In genomic region chr3:97940034-97940433, GRCh38 we compare ENCODE assay signal across 13 cellular contexts. TPM values are rescaled to one million over a fixed set of nuclear protein-coding genes. Genes with fewer than 3 reads are reported as not detected.
A peak's percentile ranks its signal among the peaks of the same experiment; 100 is the strongest.
DNase-seq lines count a peak whose midpoint lies in the region; ATAC-seq and TF ChIP-seq lines count a peak whose summit lies in the region.
"Had no signal": no experiment of that assay in that cellular context is flagged by ENCODE, and none has a peak within 500 bp of the region (broad histone marks: within the 10 kb centered on the region; RNA-seq: fewer than 3 reads in every experiment).

No MANE protein-coding gene starts in this region.

- peaks cover 5% of the 10 kb centered on the region for H3K4me1 Mint-ChIP-seq in neural crest cell

- H3K79me2 ChIP-seq in Loucy (ENCODE audit: insufficient read depth, low read length): no peaks in the 10 kb centered on the region

- peak; percentile 62 for DNase-seq in NCI-H82 (lab: John Stamatoyannopoulos, UW)
- DNase-seq in NCI-H82 treated with DMSO at 0.1 percent for 48 hours (lab: John Stamatoyannopoulos, UW; ENCODE audit: unreplicated experiment): no peak
- peak; percentile 22 for DNase-seq in choroid plexus epithelial cell (ENCODE audit: low read depth)
- no peak for DNase-seq in neural crest cell (ENCODE audit: low read depth, low spot score)
- DNase-seq in activated CD4-positive, CD25-positive, alpha-beta regulatory T cell treated with anti-CD3 and anti-CD28 coated beads, Interleukin-2, amount 50 U/mL, for 72 hours: no peak
- DNase-seq in dedifferentiated amniotic fluid mesenchymal stem cell (ENCODE audit: extremely low spot score): no peak
- DNase-seq: activated T-cell treated with anti-CD3 and anti-CD28 coated beads, Interleukin-2, amount 50 U/mL, for 24 hours; lower lobe of right lung; NCI-H526 treated with DMSO at 0.1 percent for 48 hours; T1000 had no signal

- TF ChIP-seq CTCF in Loucy (conservative IDR thresholded peaks at IDR 0.05; ENCODE audit: low read length) (peak; percentile 34; the same call in 1 of the 2 replicates), choroid plexus epithelial cell (conservative IDR thresholded peaks at IDR 0.05; ENCODE audit: low read depth, low read length) (no peak), neural crest cell (conservative IDR thresholded peaks at IDR 0.05) (no peak)

- H3K36me3 Mint-ChIP-seq in neural crest cell (ENCODE audit: low read depth): peaks cover 11% of the 10 kb centered on the region

- H3K36me3 ChIP-seq in Loucy (ENCODE audit: insufficient read depth, low read length): peaks cover 17% of the 10 kb centered on the region; the same call in 1 of the 2 replicates

- H4K20me1 ChIP-seq in Loucy (ENCODE audit: insufficient read depth, low read length, poor library complexity, severe bottlenecking): no peaks in the 10 kb centered on the region
- H4K20me1 ChIP-seq: BLaER1 had no signal

- H3K9me2 ChIP-seq in Loucy (replicated peaks; ENCODE audit: low read depth, low read length): no peaks in the 10 kb centered on the region

- no peaks in the 10 kb centered on the region for H3K27me3 Mint-ChIP-seq in neural crest cell (ENCODE audit: low read depth)
- H3K27me3 Mint-ChIP-seq: activated T-cell treated with anti-CD3 and anti-CD28 coated beads, Interleukin-2, amount 50 U/mL, for 24 hours had no signal

- no peak overlapping the region for H3K9ac ChIP-seq in Loucy (ENCODE audit: low read depth, low read length, poor library complexity, severe bottlenecking)
- H3K9ac ChIP-seq: BLaER1 had no signal

- peak overlapping the region; percentile 58 for H3K27ac Mint-ChIP-seq in neural crest cell (ENCODE audit: unreplicated experiment)
- H3K27ac Mint-ChIP-seq: activated T-cell treated with anti-CD3 and anti-CD28 coated beads, Interleukin-2, amount 50 U/mL, for 24 hours had no signal

- H3K4me3 ChIP-seq in Loucy (ENCODE audit: low read length, poor library complexity, severe bottlenecking) (no peak overlapping the region), choroid plexus epithelial cell (ENCODE audit: low read depth, low read length) (no peak overlapping the region)
- H3K4me3 ChIP-seq: BLaER1, lower lobe of right lung had no signal

- no peak overlapping the region for H2AFZ ChIP-seq in Loucy (ENCODE audit: low read length)

- H3K4me2 ChIP-seq in Loucy (ENCODE audit: low read depth, low read length, poor library complexity, severe bottlenecking): no peak overlapping the region
- H3K4me2 ChIP-seq: BLaER1 had no signal

- no peaks in the 10 kb centered on the region for H3K4me1 ChIP-seq in Loucy (ENCODE audit: insufficient read depth, low read length, poor library complexity, severe bottlenecking)
- H3K4me1 ChIP-seq: BLaER1, lower lobe of right lung had no signal

- H3K27me3 ChIP-seq in Loucy (ENCODE audit: insufficient read depth, low read length, poor library complexity, severe bottlenecking): no peaks in the 10 kb centered on the region
- H3K27me3 ChIP-seq: BLaER1 had no signal

- no peaks in the 10 kb centered on the region for H3F3A ChIP-seq in Loucy (ENCODE audit: low read depth)

- no peak overlapping the region for H3K4me3 Mint-ChIP-seq in neural crest cell
- H3K4me3 Mint-ChIP-seq: activated T-cell treated with anti-CD3 and anti-CD28 coated beads, Interleukin-2, amount 50 U/mL, for 24 hours had no signal

- H3K9me3 ChIP-seq in Loucy (ENCODE audit: insufficient read depth, low read depth, low read length): no peaks in the 10 kb centered on the region
- H3K9me3 ChIP-seq: BLaER1, lower lobe of right lung had no signal

- no peak for ATAC-seq in HG02571 (IDR thresholded peaks at IDR 0.05; ENCODE audit: unreplicated experiment)

- no peaks in the 10 kb centered on the region for H3K9me3 Mint-ChIP-seq in neural crest cell
- H3K9me3 Mint-ChIP-seq: activated T-cell treated with anti-CD3 and anti-CD28 coated beads, Interleukin-2, amount 50 U/mL, for 24 hours had no signal

RNA-seq across cellular contexts. Expression of gene RIOX2, which starts 32.2 kb away (rescaled TPM):
- 21.0 and 22.6 TPM in 2 replicates for total RNA-seq in neural crest cell

Comparison
In these comparisons a context has a peak if more than half of its experiments do, and no peak if none do; other contexts are left out.
1. DNase-seq: peak in NCI-H82 (single experiment) and choroid plexus epithelial cell (single experiment); none in NCI-H82 treated with DMSO at 0.1 percent for 48 hours (single experiment), neural crest cell (single experiment), activated CD4-positive, CD25-positive, alpha-beta regulatory T cell treated with anti-CD3 and anti-CD28 coated beads, Interleukin-2, amount 50 U/mL, for 72 hours (single experiment) and dedifferentiated amniotic fluid mesenchymal stem cell (single experiment).